1 cellular context compared by ENCODE assay signal in genomic region chr16:19005561-19006445, GRCh38.
TF ChIP-seq lines count a peak whose summit lies in the region.

No MANE protein-coding gene starts in this region.

TF ChIP-seq in HepG2, 621 proteins besides CTCF, POLR2A, EP300 and RAD21 (continued from another document and continues in another):
- TF ChIP-seq GMEB1 (CRISPR knock-in tag; IDR thresholded peaks at IDR 0.05; ENCODE audit: borderline replicate concordance) (peak; percentile 37; the same call in 1 of the 2 replicates), ZBTB1 (CRISPR knock-in tag; IDR thresholded peaks at IDR 0.05; ENCODE audit: borderline replicate concordance) (no peak), ZNF432 (CRISPR knock-in tag; IDR thresholded peaks at IDR 0.05; ENCODE audit: borderline replicate concordance) (no peak), ZNF670 (CRISPR knock-in tag; IDR thresholded peaks at IDR 0.05; ENCODE audit: borderline replicate concordance) (no peak), ARHGAP35 (CRISPR knock-in tag; IDR thresholded peaks at IDR 0.05; ENCODE audit: borderline replicate concordance) (0 out of 2 replicates have a peak, but pooled peaks have one; percentile 62), ZNF570 (CRISPR knock-in tag; IDR thresholded peaks at IDR 0.05; ENCODE audit: borderline replicate concordance) (no peak), SOX5 (CRISPR knock-in tag; IDR thresholded peaks at IDR 0.05; ENCODE audit: borderline replicate concordance) (peak; percentile 99), ZBTB26 (CRISPR knock-in tag; IDR thresholded peaks at IDR 0.05; ENCODE audit: borderline replicate concordance) (peak; percentile 66; the same call in 1 of the 2 replicates), NCOA1 (CRISPR knock-in tag; IDR thresholded peaks at IDR 0.05) (no peak), ZNF816 (CRISPR knock-in tag; IDR thresholded peaks at IDR 0.05; ENCODE audit: borderline replicate concordance) (no peak), TRIM24 (CRISPR knock-in tag; IDR thresholded peaks at IDR 0.05) (0 out of 2 replicates have a peak, but pooled peaks have one; percentile 9), FOXO4 (CRISPR knock-in tag; conservative IDR thresholded peaks at IDR 0.05) (0 out of 2 replicates have a peak, but pooled peaks have one; percentile 77), TBP (CRISPR knock-in tag; IDR thresholded peaks at IDR 0.05) (no peak), ZNF577 (CRISPR knock-in tag; IDR thresholded peaks at IDR 0.05; ENCODE audit: borderline replicate concordance, low read depth) (no peak), ZNF710 (CRISPR knock-in tag; IDR thresholded peaks at IDR 0.05; ENCODE audit: borderline replicate concordance) (peak; percentile 74; the same call in 1 of the 2 replicates), MBD4 (IDR thresholded peaks at IDR 0.05; ENCODE audit: borderline replicate concordance, low read length) (no peak), ZNF660 (CRISPR knock-in tag; IDR thresholded peaks at IDR 0.05; ENCODE audit: borderline replicate concordance, low read depth) (no peak), ZNF775 (CRISPR knock-in tag; IDR thresholded peaks at IDR 0.05; ENCODE audit: borderline replicate concordance) (no peak), FOXO1 (CRISPR knock-in tag; IDR thresholded peaks at IDR 0.05) (peak; percentile 98), SCMH1 (CRISPR knock-in tag; IDR thresholded peaks at IDR 0.05; ENCODE audit: borderline replicate concordance) (no peak), CCDC6 (CRISPR knock-in tag; IDR thresholded peaks at IDR 0.05) (0 out of 2 replicates have a peak, but pooled peaks have one; percentile 78), HNRNPLL (IDR thresholded peaks at IDR 0.05; ENCODE audit: low read depth, low read length, poor library complexity, severe bottlenecking) (no peak), ZFAT (CRISPR knock-in tag; conservative IDR thresholded peaks at IDR 0.05) (no peak), HOMEZ (CRISPR knock-in tag; IDR thresholded peaks at IDR 0.05; ENCODE audit: low read depth) (peak; percentile 96), SMYD3 (CRISPR knock-in tag; IDR thresholded peaks at IDR 0.05) (no peak), ATF2 (CRISPR knock-in tag; IDR thresholded peaks at IDR 0.05) (peak; percentile 86), ZNF800 (CRISPR knock-in tag; IDR thresholded peaks at IDR 0.05) (peak; percentile 85; the same call in 1 of the 2 replicates), GATA4 (IDR thresholded peaks at IDR 0.05; ENCODE audit: borderline replicate concordance, low read depth) (peak; percentile 89), ZFX (CRISPR knock-in tag; IDR thresholded peaks at IDR 0.05; ENCODE audit: low read depth) (peak; percentile 92), ZNF33B (CRISPR knock-in tag; IDR thresholded peaks at IDR 0.05) (no peak), CEBPZ (IDR thresholded peaks at IDR 0.05; ENCODE audit: low read length) (no peak), STAT6 (CRISPR knock-in tag; IDR thresholded peaks at IDR 0.05; ENCODE audit: borderline replicate concordance) (no peak; the same call in 1 of the 2 replicates), MXD3 (CRISPR knock-in tag; IDR thresholded peaks at IDR 0.05) (peak; percentile 97), HOXA7 (CRISPR knock-in tag; IDR thresholded peaks at IDR 0.05) (no peak), ZNF281 (CRISPR knock-in tag; IDR thresholded peaks at IDR 0.05; ENCODE audit: borderline replicate concordance) (peak; percentile 51; the same call in 1 of the 2 replicates), ZBTB21 (CRISPR knock-in tag; IDR thresholded peaks at IDR 0.05) (peak; percentile 20; the same call in 1 of the 2 replicates)
